8 cellular contexts compared by ENCODE assay signal in the genomic region with DNA sequence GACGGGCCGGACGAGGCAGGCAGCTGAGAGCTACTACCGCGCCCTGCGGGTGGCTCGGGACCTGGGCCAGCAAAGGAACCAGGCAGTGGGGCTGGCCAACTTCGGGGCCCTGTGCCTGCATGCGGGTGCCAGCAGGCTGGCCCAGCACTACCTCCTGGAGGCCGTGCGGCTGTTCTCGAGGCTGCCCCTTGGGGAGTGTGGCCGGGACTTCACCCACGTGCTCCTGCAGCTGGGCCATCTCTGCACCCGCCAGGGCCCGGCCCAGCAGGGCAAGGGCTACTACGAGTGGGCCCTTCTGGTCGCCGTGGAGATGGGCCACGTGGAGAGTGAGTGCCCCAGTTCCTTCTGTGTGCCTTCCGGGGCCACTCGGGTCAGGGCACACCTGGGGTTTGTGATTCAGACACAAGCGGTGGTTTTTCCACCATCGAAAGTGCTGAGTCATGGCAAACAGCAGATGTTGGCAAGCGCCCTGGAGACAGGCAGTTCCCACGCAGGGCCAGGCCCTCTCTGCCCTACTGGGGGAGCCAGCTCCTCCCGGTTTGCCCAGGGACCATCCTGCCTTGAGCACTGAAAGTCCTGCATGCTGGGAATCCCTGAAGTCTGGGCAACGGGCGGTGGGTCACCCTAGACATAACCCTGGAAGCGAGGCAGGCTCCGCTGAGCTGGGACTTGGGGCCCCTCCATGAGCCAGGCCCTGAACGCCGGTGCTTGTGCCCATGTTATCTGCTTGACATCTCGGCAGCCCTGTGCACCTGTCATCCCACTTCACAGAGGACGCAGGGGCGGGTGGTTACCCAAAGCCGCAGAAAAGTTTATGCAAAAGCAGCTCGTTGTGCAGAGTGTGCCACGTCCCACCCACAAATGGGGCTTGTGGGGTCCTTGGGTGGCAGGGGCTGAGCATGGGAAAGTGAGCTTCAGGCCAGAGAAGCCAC. TPM values are rescaled to one million over a fixed set of nuclear protein-coding genes. Genes with fewer than 3 reads are reported as not detected.
A peak's percentile ranks its signal among the peaks of the same experiment; 100 is the strongest.
DNase-seq lines count a peak whose midpoint lies in the region; ATAC-seq, FAIRE-seq and TF ChIP-seq lines count a peak whose summit lies in the region.

No MANE protein-coding gene starts in this region.

- no peak for TF ChIP-seq CTCF in kidney (IDR thresholded peaks at IDR 0.05; ENCODE audit: borderline replicate concordance, extremely low read depth, insufficient read depth)

- no peaks in the 10 kb centered on the region for H3K9me3 ChIP-seq in kidney (ENCODE audit: control insufficient read depth in 1 of 2, low read length in 2 of 2)

- H3K9ac ChIP-seq in kidney (ENCODE audit: low read length in 2 of 2), result peak overlapping the region in 1 of 2 donors; percentile 19

- ATAC-seq in GM19324 (IDR thresholded peaks at IDR 0.05; ENCODE audit: low FRiP score, unreplicated experiment) (peak; percentile 73), HG03432 (IDR thresholded peaks at IDR 0.05; ENCODE audit: unreplicated experiment) (peak; percentile 81)

- H3K4me3 ChIP-seq in kidney (ENCODE audit: low read length in 2 of 2), result no peak overlapping the region

- peak overlapping the region; percentile 63 for H3K27ac ChIP-seq in kidney (ENCODE audit: low read depth in 2 of 2, low read length in 2 of 2)

- H3K4me1 ChIP-seq in kidney (ENCODE audit: control insufficient read depth in 1 of 2, insufficient read depth in 1 of 2, low read depth in 1 of 2, low read length in 2 of 2), result peaks cover 0 to 13% of the 10 kb centered on the region in 2 donors

- intact Hi-C loops in kidney (cut with DNase I), result no loop called here

- peaks cover 32 to 39% of the 10 kb centered on the region in 2 donors for H3K36me3 ChIP-seq in kidney (ENCODE audit: control insufficient read depth in 1 of 2, insufficient read depth in 2 of 2, low read length in 2 of 2)

- FAIRE-seq in kidney (lab: Jason Lieb, UNC), result no peak

- DNase-seq in AG20443 (ENCODE audit: low spot score) (peak; percentile 82), T-helper 1 cell (peak in 4 of 5 donors; percentile 46 to 81 (median 50)), amniotic stem cell (lab: John Stamatoyannopoulos, UW) (peak; percentile 9), kidney (peak; percentile 90), NCI-H1105 treated with DMSO at 0.1 percent for 48 hours (lab: John Stamatoyannopoulos, UW) (no peak)
- peak; percentile 37 to 53 (median 44) for DNase-seq in stimulated activated CD4-positive, alpha-beta T cell treated with anti-CD3 and anti-CD28 coated beads, TNF-alpha, amount 100 ng/mL, for 1 hour (ENCODE audit: low read depth in 3 of 3, low spot score in 1 of 3)

RNA-seq across cellular contexts. Expression of a gene that starts 29.5 kb away (rescaled TPM):
- 127 TPM for total RNA-seq in kidney
- polyA plus RNA-seq in kidney (ENCODE audit: insufficient read depth, low read depth, low replicate concordance), result 43.1 TPM

RNA-seq across cellular contexts. Expression of a gene that starts 41.0 kb away (rescaled TPM):
- 1.7 TPM for total RNA-seq in kidney
- 6.5 TPM for polyA plus RNA-seq in kidney (ENCODE audit: insufficient read depth, low read depth, low replicate concordance)
